1 cellular context compared by ENCODE assay signal in the genomic region with DNA sequence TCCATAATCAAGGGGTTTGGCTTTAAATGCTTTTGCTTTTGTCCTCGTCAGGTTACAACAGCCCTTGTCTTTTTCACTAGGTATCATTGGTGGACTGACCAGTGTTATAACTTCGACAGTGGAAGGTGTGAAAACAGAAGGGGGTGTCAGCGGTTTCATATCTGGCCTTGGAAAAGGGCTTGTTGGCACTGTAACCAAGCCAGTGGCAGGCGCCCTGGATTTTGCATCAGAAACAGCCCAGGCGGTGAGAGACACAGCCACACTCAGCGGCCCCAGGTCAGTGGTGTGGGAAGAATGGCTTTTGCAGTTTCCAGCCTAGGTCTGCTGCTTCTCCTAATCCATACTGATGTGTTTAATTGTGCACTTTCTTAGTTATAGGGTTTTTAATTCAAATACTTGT.
TF ChIP-seq lines count a peak whose summit lies in the region.

No MANE protein-coding gene starts in this region.

TF ChIP-seq in IMR-90, 13 proteins besides CTCF, POLR2A, EP300 and RAD21:
- TF ChIP-seq, protein P1, sequence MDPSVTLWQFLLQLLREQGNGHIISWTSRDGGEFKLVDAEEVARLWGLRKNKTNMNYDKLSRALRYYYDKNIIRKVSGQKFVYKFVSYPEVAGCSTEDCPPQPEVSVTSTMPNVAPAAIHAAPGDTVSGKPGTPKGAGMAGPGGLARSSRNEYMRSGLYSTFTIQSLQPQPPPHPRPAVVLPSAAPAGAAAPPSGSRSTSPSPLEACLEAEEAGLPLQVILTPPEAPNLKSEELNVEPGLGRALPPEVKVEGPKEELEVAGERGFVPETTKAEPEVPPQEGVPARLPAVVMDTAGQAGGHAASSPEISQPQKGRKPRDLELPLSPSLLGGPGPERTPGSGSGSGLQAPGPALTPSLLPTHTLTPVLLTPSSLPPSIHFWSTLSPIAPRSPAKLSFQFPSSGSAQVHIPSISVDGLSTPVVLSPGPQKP (IDR thresholded peaks at IDR 0.05; ENCODE audit: borderline replicate concordance, low read depth, low read length): no peak
- TF ChIP-seq NFE2L2 (IDR thresholded peaks at IDR 0.05; ENCODE audit: low read depth, low read length): no peak
- no peak for TF ChIP-seq CEBPB (IDR thresholded peaks at IDR 0.05; ENCODE audit: low read depth, low read length)
- TF ChIP-seq CHD1 (IDR thresholded peaks at IDR 0.05; ENCODE audit: low read depth, low read length): no peak
- no peak for TF ChIP-seq RCOR1 (IDR thresholded peaks at IDR 0.05; ENCODE audit: insufficient replicate concordance, low read length)
- TF ChIP-seq BHLHE40 (IDR thresholded peaks at IDR 0.05; ENCODE audit: low read depth, low read length): no peak
- no peak for TF ChIP-seq FOS (IDR thresholded peaks at IDR 0.05; ENCODE audit: low read depth, low read length)
- no peak for TF ChIP-seq MXI1 (IDR thresholded peaks at IDR 0.05; ENCODE audit: borderline replicate concordance, low read depth, low read length)
- TF ChIP-seq MAZ (IDR thresholded peaks at IDR 0.05; ENCODE audit: borderline replicate concordance, low read depth, low read length): no peak
- no peak for TF ChIP-seq USF2 (IDR thresholded peaks at IDR 0.05; ENCODE audit: low read depth, low read length)
- no peak for TF ChIP-seq SMC3 (IDR thresholded peaks at IDR 0.05; ENCODE audit: low read depth, low read length)
- TF ChIP-seq MAFK (IDR thresholded peaks at IDR 0.05; ENCODE audit: low read depth, low read length): no peak
- no peak for TF ChIP-seq RFX5 (IDR thresholded peaks at IDR 0.05; ENCODE audit: low read depth, low read length)
